ENCODE assay signal across 1 cellular context in genomic region chr5:119389288-119390065, GRCh38.
TF ChIP-seq lines count a peak whose summit lies in the region.

No MANE protein-coding gene starts in this region.

TF ChIP-seq in HepG2, 621 proteins besides CTCF, POLR2A, EP300 and RAD21 (continued from another document):
- TF ChIP-seq ZBED4 (CRISPR knock-in tag; IDR thresholded peaks at IDR 0.05; ENCODE audit: borderline replicate concordance) (no peak), ZNF510 (CRISPR knock-in tag; IDR thresholded peaks at IDR 0.05; ENCODE audit: low read depth) (no peak), ZNF879 (CRISPR knock-in tag; IDR thresholded peaks at IDR 0.05) (no peak), MAFG (CRISPR knock-in tag; IDR thresholded peaks at IDR 0.05) (no peak)
